In genomic region chr6:117504478-117505144, GRCh38 we compare ENCODE assay signal across 1 cellular context.
TF ChIP-seq lines count a peak whose summit lies in the region.

No MANE protein-coding gene starts in this region.

TF ChIP-seq in WTC11, 78 proteins besides CTCF, POLR2A, EP300 and RAD21 (continued from another document):
- TF ChIP-seq E2F4 (CRISPR knock-in tag; IDR thresholded peaks at IDR 0.05; ENCODE audit: borderline replicate concordance, low read depth) (no peak), FOXK1 (CRISPR knock-in tag; IDR thresholded peaks at IDR 0.05) (no peak)
